24 cellular contexts compared by ENCODE assay signal in the genomic region with DNA sequence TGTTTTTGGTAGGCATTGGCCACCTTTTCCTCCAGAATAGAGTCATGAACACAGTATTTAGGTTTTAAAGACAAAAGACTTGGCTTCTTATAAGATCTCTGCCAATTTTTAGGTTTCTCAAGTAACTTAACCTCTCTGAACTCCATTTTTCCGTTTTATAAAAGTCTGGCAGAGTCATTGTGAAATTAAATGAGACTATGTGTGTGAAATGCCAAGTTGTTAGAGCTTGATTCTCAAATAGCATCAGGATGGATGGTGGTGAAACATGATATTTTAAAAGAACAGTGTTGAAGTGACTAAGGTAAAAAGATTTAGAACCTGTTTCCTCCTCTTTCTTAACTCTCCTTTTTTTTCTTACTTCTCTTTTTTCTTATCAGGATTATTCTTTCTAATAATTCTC.
"Had no signal": no experiment of that assay in that cellular context is flagged by ENCODE, and none has a peak within 500 bp of the region (broad histone marks: within the 10 kb centered on the region; RNA-seq: fewer than 3 reads in every experiment).

No MANE protein-coding gene starts in this region.

- H3K4me1 ChIP-seq: colonic mucosa, sigmoid colon, tibial artery, uterus had no signal

- H3K27me3 ChIP-seq: brain microvascular endothelial cell, colonic mucosa, sigmoid colon, tibial artery, uterus had no signal

- FAIRE-seq: keratinocyte had no signal

- H3K9me3 Mint-ChIP-seq: activated naive CD8-positive, alpha-beta T cell treated with anti-CD3 and anti-CD28 coated beads, Interleukin-2, amount 10 ng/mL, durations not matched to agents 7 days and 5 days; activated T-helper 17 cell treated with anti-CD3 and anti-CD28 coated beads, Interleukin-2, amount 50 U/mL, for 72 hours had no signal

- H3K27me3 Mint-ChIP-seq: activated B cell treated with CpG ODN at 0.5 μM for 24 hours; activated CD8-positive, alpha-beta T cell treated with anti-CD3 and anti-CD28 coated beads for 36 hours; activated naive CD8-positive, alpha-beta T cell treated with anti-CD3 and anti-CD28 coated beads, Interleukin-2, amount 10 ng/mL, durations not matched to agents 7 days and 5 days; activated T-helper 17 cell treated with anti-CD3 and anti-CD28 coated beads, Interleukin-2, amount 50 U/mL, for 72 hours had no signal

- H3K36me3 ChIP-seq: brain microvascular endothelial cell, colonic mucosa, sigmoid colon, tibial artery, uterus had no signal

- H3K27ac Mint-ChIP-seq: activated B cell treated with CpG ODN at 0.5 μM for 24 hours; activated CD8-positive, alpha-beta T cell treated with anti-CD3 and anti-CD28 coated beads for 36 hours; activated naive CD8-positive, alpha-beta T cell treated with anti-CD3 and anti-CD28 coated beads, Interleukin-2, amount 10 ng/mL, durations not matched to agents 7 days and 5 days; activated T-helper 17 cell treated with anti-CD3 and anti-CD28 coated beads, Interleukin-2, amount 50 U/mL, for 72 hours; mesothelial cell of epicardium; nephron; T-helper 2 cell treated with Interferon-gamma antibody and Interleukin-4, amounts not matched to agents 5 μg/mL and 100 μg/mL, for 36 hours had no signal

- H3K36me3 Mint-ChIP-seq: activated naive CD8-positive, alpha-beta T cell treated with anti-CD3 and anti-CD28 coated beads, Interleukin-2, amount 10 ng/mL, durations not matched to agents 7 days and 5 days had no signal

- H3K9me3 ChIP-seq: colonic mucosa, sigmoid colon, tibial artery, uterus had no signal

- ATAC-seq: activated CD8-positive, alpha-beta T cell treated with anti-CD3 and anti-CD28 coated beads for 36 hours; activated T-helper 17 cell treated with anti-CD3 and anti-CD28 coated beads, Interleukin-2, amount 50 U/mL, for 72 hours; left lobe of liver had no signal

- H3K4me3 Mint-ChIP-seq: activated B cell treated with CpG ODN at 0.5 μM for 24 hours; activated CD8-positive, alpha-beta T cell treated with anti-CD3 and anti-CD28 coated beads for 36 hours; activated naive CD8-positive, alpha-beta T cell treated with anti-CD3 and anti-CD28 coated beads, Interleukin-2, amount 10 ng/mL, durations not matched to agents 7 days and 5 days; activated T-helper 17 cell treated with anti-CD3 and anti-CD28 coated beads, Interleukin-2, amount 50 U/mL, for 72 hours; mesothelial cell of epicardium; nephron; T-helper 2 cell treated with Interferon-gamma antibody and Interleukin-4, amounts not matched to agents 5 μg/mL and 100 μg/mL, for 36 hours had no signal

- H3K27ac ChIP-seq: brain microvascular endothelial cell, colonic mucosa, sigmoid colon, tibial artery, uterus had no signal

- DNase-seq: activated B cell treated with CpG ODN at 0.5 μM for 24 hours; activated CD4-positive, alpha-beta T cell treated with anti-CD3 and anti-CD28 coated beads for 4 hours; activated CD8-positive, alpha-beta T cell treated with anti-CD3 and anti-CD28 coated beads for 36 hours; activated naive CD4-positive, alpha-beta T cell; activated naive CD8-positive, alpha-beta T cell treated with anti-CD3 and anti-CD28 coated beads, Interleukin-2, amount 10 ng/mL, durations not matched to agents 7 days and 5 days; activated T-cell treated with anti-CD3 and anti-CD28 coated beads, Interleukin-2, amount 50 U/mL, for 1 hour; anterior cingulate cortex; brain microvascular endothelial cell; central memory CD4-positive, alpha-beta T cell; colonic mucosa; foreskin melanocyte; hypothalamus; sigmoid colon; stimulated activated CD8-positive, alpha-beta memory T cell treated with anti-CD3 and anti-CD28 coated beads, Interleukin-4, amount 100 ng/mL, for 48 hours; stimulated activated naive CD4-positive, alpha-beta T cell treated with Interleukin-2 at 50 U/mL for 16 hours; substantia nigra; tibial artery; uterus had no signal

- H3K4me1 Mint-ChIP-seq: activated B cell treated with CpG ODN at 0.5 μM for 24 hours; activated naive CD8-positive, alpha-beta T cell treated with anti-CD3 and anti-CD28 coated beads, Interleukin-2, amount 10 ng/mL, durations not matched to agents 7 days and 5 days; activated T-helper 17 cell treated with anti-CD3 and anti-CD28 coated beads, Interleukin-2, amount 50 U/mL, for 72 hours; nephron had no signal

- H3K4me3 ChIP-seq: colonic mucosa, sigmoid colon, tibial artery, uterus had no signal
